In the genomic region with DNA sequence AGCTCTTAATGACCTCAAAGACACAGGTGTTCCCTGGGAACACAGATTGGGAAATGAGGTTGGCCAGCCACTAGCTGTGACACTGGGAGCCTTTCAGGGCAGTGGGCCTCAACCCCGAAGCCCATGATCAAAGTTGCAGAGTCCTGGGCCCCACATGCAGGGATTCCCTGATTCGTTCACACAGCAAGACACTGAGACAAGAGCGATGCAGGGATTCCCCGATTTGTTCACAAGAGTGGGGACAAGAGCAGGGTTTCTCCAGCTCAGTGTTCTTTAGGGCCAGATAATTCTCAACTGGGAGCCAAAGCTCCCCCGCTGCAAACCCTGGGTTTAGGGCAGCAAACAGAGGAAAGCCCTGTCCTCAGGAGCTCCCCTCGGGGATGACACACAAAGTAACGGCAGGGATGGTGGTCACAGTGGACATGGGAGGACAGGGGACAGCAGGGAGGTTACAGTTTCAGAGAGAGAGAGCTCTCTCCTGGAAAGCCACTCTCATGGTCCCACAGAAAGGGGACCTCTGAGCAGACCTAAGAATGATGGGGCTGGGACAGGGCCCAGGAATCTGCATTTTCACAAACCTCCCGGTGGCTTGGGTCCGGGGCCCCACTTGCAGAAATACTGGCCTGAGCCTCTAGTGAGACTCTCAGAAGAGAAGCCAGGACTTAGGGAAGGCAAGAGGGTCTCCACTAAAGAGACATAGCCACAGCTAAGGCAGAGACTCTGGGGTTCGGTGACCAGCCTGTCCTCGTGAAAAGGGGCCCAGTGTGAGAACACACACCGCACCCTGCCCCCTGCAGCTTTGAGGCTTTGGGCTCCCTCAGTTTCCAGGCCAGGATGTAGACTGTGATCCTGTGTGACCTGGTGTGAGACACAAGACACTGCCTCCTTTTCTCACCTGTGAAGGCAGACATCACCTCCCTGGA, we compare ENCODE assay signal across 2 cellular contexts.
TF ChIP-seq lines count a peak whose summit lies in the region.

No MANE protein-coding gene starts in this region.

TF ChIP-seq in SK-N-SH, 30 proteins besides CTCF, POLR2A, EP300 and RAD21 (continued from another document):
- TF ChIP-seq, protein P1, sequence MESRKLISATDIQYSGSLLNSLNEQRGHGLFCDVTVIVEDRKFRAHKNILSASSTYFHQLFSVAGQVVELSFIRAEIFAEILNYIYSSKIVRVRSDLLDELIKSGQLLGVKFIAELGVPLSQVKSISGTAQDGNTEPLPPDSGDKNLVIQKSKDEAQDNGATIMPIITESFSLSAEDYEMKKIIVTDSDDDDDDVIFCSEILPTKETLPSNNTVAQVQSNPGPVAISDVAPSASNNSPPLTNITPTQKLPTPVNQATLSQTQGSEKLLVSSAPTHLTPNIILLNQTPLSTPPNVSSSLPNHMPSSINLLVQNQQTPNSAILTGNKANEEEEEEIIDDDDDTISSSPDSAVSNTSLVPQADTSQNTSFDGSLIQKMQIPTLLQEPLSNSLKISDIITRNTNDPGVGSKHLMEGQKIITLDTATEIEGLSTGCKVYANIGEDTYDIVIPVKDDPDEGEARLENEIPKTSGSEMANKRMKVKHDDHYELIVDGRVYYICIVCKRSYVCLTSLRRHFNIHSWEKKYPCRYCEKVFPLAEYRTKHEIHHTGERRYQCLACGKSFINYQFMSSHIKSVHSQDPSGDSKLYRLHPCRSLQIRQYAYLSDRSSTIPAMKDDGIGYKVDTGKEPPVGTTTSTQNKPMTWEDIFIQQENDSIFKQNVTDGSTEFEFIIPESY (IDR thresholded peaks at IDR 0.05; ENCODE audit: borderline replicate concordance, low read depth), result no peak
- no peak for TF ChIP-seq REST (IDR thresholded peaks at IDR 0.05; ENCODE audit: low read depth, low read length)
- no peak for TF ChIP-seq NRF1 (IDR thresholded peaks at IDR 0.05; ENCODE audit: low read depth, low read length)
- no peak for TF ChIP-seq SIN3A (IDR thresholded peaks at IDR 0.05; ENCODE audit: borderline replicate concordance, low read depth, low read length)
- no peak for TF ChIP-seq JUND (IDR thresholded peaks at IDR 0.05)
- no peak for TF ChIP-seq TCF12 (IDR thresholded peaks at IDR 0.05)
- TF ChIP-seq GABPA (IDR thresholded peaks at IDR 0.05; ENCODE audit: low read depth), result no peak
- TF ChIP-seq FOSL2 (IDR thresholded peaks at IDR 0.05; ENCODE audit: borderline replicate concordance, low read depth), result no peak
- TF ChIP-seq SMC3 (IDR thresholded peaks at IDR 0.05; ENCODE audit: low read depth, low read length), result no peak
- TF ChIP-seq ELF1 (IDR thresholded peaks at IDR 0.05), result no peak
- no peak for TF ChIP-seq YY1 (IDR thresholded peaks at IDR 0.05; ENCODE audit: low read depth)

TF ChIP-seq in SK-N-SH treated with all-trans-retinoic acid at 6 μM for 48 hours, 23 proteins besides CTCF, POLR2A, EP300 and RAD21 (continued from another document):
- TF ChIP-seq, protein P2, sequence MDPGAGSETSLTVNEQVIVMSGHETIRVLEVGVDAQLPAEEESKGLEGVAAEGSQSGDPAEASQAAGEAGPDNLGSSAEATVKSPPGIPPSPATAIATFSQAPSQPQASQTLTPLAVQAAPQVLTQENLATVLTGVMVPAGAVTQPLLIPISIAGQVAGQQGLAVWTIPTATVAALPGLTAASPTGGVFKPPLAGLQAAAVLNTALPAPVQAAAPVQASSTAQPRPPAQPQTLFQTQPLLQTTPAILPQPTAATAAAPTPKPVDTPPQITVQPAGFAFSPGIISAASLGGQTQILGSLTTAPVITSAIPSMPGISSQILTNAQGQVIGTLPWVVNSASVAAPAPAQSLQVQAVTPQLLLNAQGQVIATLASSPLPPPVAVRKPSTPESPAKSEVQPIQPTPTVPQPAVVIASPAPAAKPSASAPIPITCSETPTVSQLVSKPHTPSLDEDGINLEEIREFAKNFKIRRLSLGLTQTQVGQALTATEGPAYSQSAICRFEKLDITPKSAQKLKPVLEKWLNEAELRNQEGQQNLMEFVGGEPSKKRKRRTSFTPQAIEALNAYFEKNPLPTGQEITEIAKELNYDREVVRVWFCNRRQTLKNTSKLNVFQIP (CRISPR knock-in tag; IDR thresholded peaks at IDR 0.05; ENCODE audit: borderline replicate concordance, low read depth), result no peak
- TF ChIP-seq ESRRG (CRISPR knock-in tag; IDR thresholded peaks at IDR 0.05), result no peak
- TF ChIP-seq ZC3H10 (CRISPR knock-in tag; IDR thresholded peaks at IDR 0.05), result no peak
- TF ChIP-seq SNAI2 (CRISPR knock-in tag; IDR thresholded peaks at IDR 0.05), result no peak
- no peak for TF ChIP-seq ZNF70 (CRISPR knock-in tag; IDR thresholded peaks at IDR 0.05)
- no peak for TF ChIP-seq OSR1 (CRISPR knock-in tag; IDR thresholded peaks at IDR 0.05)
- TF ChIP-seq ZNF8 (CRISPR knock-in tag; IDR thresholded peaks at IDR 0.05), result no peak
- TF ChIP-seq, protein P3, sequence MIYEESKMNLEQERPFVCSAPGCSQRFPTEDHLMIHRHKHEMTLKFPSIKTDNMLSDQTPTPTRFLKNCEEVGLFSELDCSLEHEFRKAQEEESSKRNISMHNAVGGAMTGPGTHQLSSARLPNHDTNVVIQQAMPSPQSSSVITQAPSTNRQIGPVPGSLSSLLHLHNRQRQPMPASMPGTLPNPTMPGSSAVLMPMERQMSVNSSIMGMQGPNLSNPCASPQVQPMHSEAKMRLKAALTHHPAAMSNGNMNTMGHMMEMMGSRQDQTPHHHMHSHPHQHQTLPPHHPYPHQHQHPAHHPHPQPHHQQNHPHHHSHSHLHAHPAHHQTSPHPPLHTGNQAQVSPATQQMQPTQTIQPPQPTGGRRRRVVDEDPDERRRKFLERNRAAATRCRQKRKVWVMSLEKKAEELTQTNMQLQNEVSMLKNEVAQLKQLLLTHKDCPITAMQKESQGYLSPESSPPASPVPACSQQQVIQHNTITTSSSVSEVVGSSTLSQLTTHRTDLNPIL (CRISPR knock-in tag; IDR thresholded peaks at IDR 0.05; ENCODE audit: low read depth), result no peak
